Comparison of ENCODE assay signal across 13 cellular contexts in genomic region chr4:117249333-117249732, GRCh38.
DNase-seq lines count a peak whose midpoint lies in the region; ATAC-seq lines count a peak whose summit lies in the region.
"Had no signal": no experiment of that assay in that cellular context is flagged by ENCODE, and none has a peak within 500 bp of the region (broad histone marks: within the 10 kb centered on the region; RNA-seq: fewer than 3 reads in every experiment).

No MANE protein-coding gene starts in this region.

- DNase-seq in HT-29 (ENCODE audit: low spot score), result no peak
- DNase-seq in activated CD4-positive, alpha-beta T cell treated with anti-CD3 and anti-CD28 coated beads for 4 hours, result no peak
- no peak for DNase-seq in dedifferentiated amniotic fluid mesenchymal stem cell (ENCODE audit: extremely low spot score)
- no peak for DNase-seq in NK-92 treated with Interleukin-12 subunit alpha and Interleukin-12 subunit beta, amount 100 ng/mL, for 24 hours (lab: John Stamatoyannopoulos, UW)
- DNase-seq: activated CD8-positive, alpha-beta T cell treated with anti-CD3 and anti-CD28 coated beads, Interleukin-2, amount 10 ng/mL, durations not matched to agents 7 days and 5 days; CD4-positive, alpha-beta T cell; mesendoderm; stimulated activated naive B cell treated with anti-CD40 and anti-IgM and Interleukin-4, amounts not matched to agents 10 μg/mL and 1 μg/mL and 100 μg/mL, for 72 hours; T-helper 2 cell had no signal

- ATAC-seq in GM18520 (IDR thresholded peaks at IDR 0.05; ENCODE audit: unreplicated experiment), result peak; percentile 89
- ATAC-seq in GM21390 (IDR thresholded peaks at IDR 0.05; ENCODE audit: unreplicated experiment), result peak; percentile 99
- peak; percentile 74 for ATAC-seq in HG02943 (IDR thresholded peaks at IDR 0.05; ENCODE audit: low read depth, unreplicated experiment)
- ATAC-seq in HG03520 (IDR thresholded peaks at IDR 0.05; ENCODE audit: unreplicated experiment), result peak; percentile 95
- ATAC-seq: activated CD8-positive, alpha-beta T cell treated with anti-CD3 and anti-CD28 coated beads, Interleukin-2, amount 10 ng/mL, durations not matched to agents 7 days and 5 days; stimulated activated naive B cell treated with anti-CD40 and anti-IgM and Interleukin-4, amounts not matched to agents 10 μg/mL and 1 μg/mL and 100 μg/mL, for 72 hours had no signal
